Comparison of ENCODE assay signal across 11 cellular contexts in genomic region chr6:27234576-27234975, GRCh38. TPM values are rescaled to one million over a fixed set of nuclear protein-coding genes. Genes with fewer than 3 reads are reported as not detected.
DNase-seq lines count a peak whose midpoint lies in the region; ATAC-seq and TF ChIP-seq lines count a peak whose summit lies in the region.
"Had no signal": no experiment of that assay in that cellular context is flagged by ENCODE, and none has a peak within 500 bp of the region (broad histone marks: within the 10 kb centered on the region; RNA-seq: fewer than 3 reads in every experiment).

No MANE protein-coding gene starts in this region.

- H3K27me3 Mint-ChIP-seq in MCF 10A (ENCODE audit: insufficient read depth, unreplicated experiment) (no peaks in the 10 kb centered on the region), endothelial cell (ENCODE audit: unreplicated experiment) (peaks cover 9% of the 10 kb centered on the region)

- intact Hi-C loops in MCF 10A (cut with micrococcal nuclease) (loop anchor here (10.0 kb wide), 2 partner anchors 240 to 370 kb away; partner anchors contain the start of gene ZNF184), breast epithelium (cut with DNase I; ENCODE audit: low total_unique reads) (no loop called here), Panc1 (cut with micrococcal nuclease; ENCODE audit: unreplicated experiment) (loop anchor here (10.0 kb wide), 2 partner anchors 240 to 660 kb away; partner anchors contain the start of gene ZNF184), dorsolateral prefrontal cortex (cut with DNase I) (no loop called here), cardiac septum (cut with DNase I) (no loop called here)

- no peak for ATAC-seq in Panc1

- no peak for DNase-seq in MCF 10A (ENCODE audit: unreplicated experiment)
- DNase-seq in breast epithelium (ENCODE audit: low spot score in 2 of 2) = no peak
- no peak for DNase-seq in Panc1 (ENCODE audit: low read depth, low spot score)
- DNase-seq in endothelial cell (ENCODE audit: low spot score) = no peak
- DNase-seq in smooth muscle cell (lab: John Stamatoyannopoulos, UW; ENCODE audit: unreplicated experiment) = no peak
- no peak for DNase-seq in dorsolateral prefrontal cortex
- DNase-seq in NCI-H2171 (lab: John Stamatoyannopoulos, UW) = no peak
- no peak for DNase-seq in cardiac septum (ENCODE audit: low spot score)
- DNase-seq: activated B cell treated with CpG ODN at 0.5 μM for 24 hours had no signal

- H3K4me3 Mint-ChIP-seq in MCF 10A (ENCODE audit: unreplicated experiment) (peak overlapping the region; percentile 70), endothelial cell (ENCODE audit: unreplicated experiment) (peak overlapping the region; percentile 82)
- H3K4me3 Mint-ChIP-seq: activated B cell treated with CpG ODN at 0.5 μM for 24 hours had no signal

- POLR2A ChIA-PET in MCF 10A (lab: Yijun Ruan, JAX) (interaction anchor here (0.8 to 1.1 kb wide), 4 partner anchors 13 to 102 kb away, joined by 3 read pairs; a partner anchor contains a TSS), Panc1 (lab: Charles Lee) (interaction anchor here (0.6 kb wide), 1 partner anchor 339 kb away, joined by 3 read pairs; no protein-coding TSS in a partner anchor)

- peak overlapping the region; percentile 81 for H2AFZ ChIP-seq in smooth muscle cell (ENCODE audit: low read depth)
- H2AFZ ChIP-seq: parathyroid adenoma had no signal

- TF ChIP-seq POLR2A in breast epithelium (IDR thresholded peaks at IDR 0.05) = no peak

- peak overlapping the region; percentile 86 for H3K4me2 ChIP-seq in smooth muscle cell

- no peak overlapping the region for H3K27ac Mint-ChIP-seq in MCF 10A (ENCODE audit: low read depth, unreplicated experiment)
- no peak overlapping the region for H3K27ac Mint-ChIP-seq in endothelial cell (ENCODE audit: unreplicated experiment)
- H3K27ac Mint-ChIP-seq: activated B cell treated with CpG ODN at 0.5 μM for 24 hours had no signal

- H3K4me1 ChIP-seq in breast epithelium (no peaks in the 10 kb centered on the region), Panc1 (ENCODE audit: control insufficient read depth, insufficient read depth, low read length) (peaks cover 13% of the 10 kb centered on the region), smooth muscle cell (ENCODE audit: low read depth) (peaks cover 3% of the 10 kb centered on the region)
- H3K4me1 ChIP-seq: parathyroid adenoma had no signal

- H3K9me3 Mint-ChIP-seq in MCF 10A (ENCODE audit: unreplicated experiment) = no peaks in the 10 kb centered on the region
- no peaks in the 10 kb centered on the region for H3K9me3 Mint-ChIP-seq in endothelial cell (ENCODE audit: unreplicated experiment)

- H3K36me3 ChIP-seq in breast epithelium (no peaks in the 10 kb centered on the region), Panc1 (ENCODE audit: control insufficient read depth, insufficient read depth, low read length) (no peaks in the 10 kb centered on the region), smooth muscle cell (ENCODE audit: low read depth) (no peaks in the 10 kb centered on the region)

- CTCF ChIA-PET in MCF 10A (lab: Yijun Ruan, JAX) = interaction anchor here (0.6 to 1.2 kb wide), 4 partner anchors 39 to 538 kb away, joined by 3 to 6 read pairs (median 4); no protein-coding TSS in a partner anchor
- CTCF ChIA-PET in Panc1 (lab: Charles Lee) = interaction anchor here (1.2 kb wide), 1 partner anchor 69 kb away, joined by 3 read pairs; no protein-coding TSS in a partner anchor

- no peaks in the 10 kb centered on the region for H3K79me2 ChIP-seq in smooth muscle cell (ENCODE audit: low read depth)
- H3K79me2 ChIP-seq: parathyroid adenoma had no signal

- H3K4me3 ChIP-seq in breast epithelium (no peak overlapping the region), Panc1 (ENCODE audit: low read depth in 2 of 2, low read length in 2 of 2) (peak overlapping the region; percentile 67 to 75), smooth muscle cell (peak overlapping the region; percentile 56), dorsolateral prefrontal cortex (no peak overlapping the region)

- H3K27ac ChIP-seq in breast epithelium = no peak overlapping the region
- no peak overlapping the region for H3K27ac ChIP-seq in Panc1 (ENCODE audit: low read length)
- H3K27ac ChIP-seq in smooth muscle cell (ENCODE audit: low read depth) = no peak overlapping the region
- no peak overlapping the region for H3K27ac ChIP-seq in dorsolateral prefrontal cortex
- H3K27ac ChIP-seq: parathyroid adenoma had no signal

- H3K9me3 ChIP-seq in breast epithelium = no peaks in the 10 kb centered on the region
- no peaks in the 10 kb centered on the region for H3K9me3 ChIP-seq in Panc1 (ENCODE audit: control insufficient read depth, insufficient read depth, low read depth, low read length)
- no peaks in the 10 kb centered on the region for H3K9me3 ChIP-seq in smooth muscle cell (replicated peaks; ENCODE audit: low read depth)

- peaks cover 7% of the 10 kb centered on the region for H3F3A ChIP-seq in smooth muscle cell (ENCODE audit: low read depth)

- H3K9ac ChIP-seq in smooth muscle cell (ENCODE audit: low read depth) = no peak overlapping the region
- H3K9ac ChIP-seq: parathyroid adenoma had no signal

- H3K4me1 Mint-ChIP-seq in MCF 10A (ENCODE audit: insufficient read depth, unreplicated experiment) (peaks cover 13% of the 10 kb centered on the region), endothelial cell (ENCODE audit: unreplicated experiment) (peaks cover 21% of the 10 kb centered on the region)

- peaks cover 22% of the 10 kb centered on the region for H3K36me3 Mint-ChIP-seq in MCF 10A (ENCODE audit: insufficient read depth, unreplicated experiment)
- H3K36me3 Mint-ChIP-seq in endothelial cell (ENCODE audit: low read depth, unreplicated experiment) = no peaks in the 10 kb centered on the region

- 87% methylated on average over 3 of the region's 3 CpGs for WGBS in smooth muscle cell (ENCODE audit: low lambda C conversion rate)

- in situ Hi-C loops in Panc1 (cut with HindIII; ENCODE audit: low pct_unique_long_range_greater_than_20kb, low sequenced_read_pairs) = no loop called here

- no peak for TF ChIP-seq CTCF in MCF 10A (IDR thresholded peaks at IDR 0.05; ENCODE audit: unreplicated experiment)
- no peak for TF ChIP-seq CTCF in breast epithelium (IDR thresholded peaks at IDR 0.05)
- no peak for TF ChIP-seq CTCF in Panc1 (IDR thresholded peaks at IDR 0.05)
- no peak for TF ChIP-seq CTCF in endothelial cell (IDR thresholded peaks at IDR 0.05; ENCODE audit: unreplicated experiment)
- no peak for TF ChIP-seq CTCF in smooth muscle cell (IDR thresholded peaks at IDR 0.05; ENCODE audit: borderline replicate concordance, insufficient read depth, poor library complexity, severe bottlenecking)
- TF ChIP-seq CTCF in dorsolateral prefrontal cortex (IDR thresholded peaks at IDR 0.05 in 54 of 56, conservative IDR thresholded peaks at IDR 0.05 in 2 of 56; ENCODE audit: low read depth in 1 of 56, partially characterized antibody in 56 of 56) = no peak

- H4K20me1 ChIP-seq in smooth muscle cell (ENCODE audit: low read depth) = no peaks in the 10 kb centered on the region

- BruUV-seq in MCF 10A (replicated peaks; lab: Mats Ljungman, UMichigan) (no TSS peak), Panc1 (replicated peaks; lab: Mats Ljungman, UMichigan) (no TSS peak)

- peaks cover 0 to 88% of the 10 kb centered on the region in 2 donors for H3K27me3 ChIP-seq in breast epithelium
- H3K27me3 ChIP-seq in Panc1 (ENCODE audit: control insufficient read depth, insufficient read depth, low read length) = no peaks in the 10 kb centered on the region; the same call in 1 of the 2 replicates
- no peaks in the 10 kb centered on the region for H3K27me3 ChIP-seq in smooth muscle cell (ENCODE audit: low read depth)
- H3K27me3 ChIP-seq in dorsolateral prefrontal cortex = peaks cover 4 to 97% (median 86%) of the 10 kb centered on the region in 45 donors

RNA-seq across cellular contexts. Expression of gene PRSS16, which starts 12.9 kb away (rescaled TPM):
- total RNA-seq in MCF 10A (2022) (22.8 and 27.9 TPM in 2 replicates), breast epithelium (10 to 100 TPM in 2 of 3 donors, under 1 TPM in 1; 0.80 to 31.0 (median 12.8) TPM), Panc1 (2021; ENCODE audit: unreplicated experiment) (4.7 TPM), endothelial cell (ENCODE audit: unreplicated experiment) (6.1 TPM), smooth muscle cell (3.3 and 7.6 TPM in 2 replicates), dorsolateral prefrontal cortex (1 to 10 TPM; 2.0 to 8.9 (median 4.7) TPM), cardiac septum (not detected)
- polyA plus RNA-seq in Panc1 (2012; ENCODE audit: insufficient read length) = 4.7 TPM
- polyA plus RNA-seq in smooth muscle cell = 2.8 and 5.7 TPM in 2 replicates
- total RNA-seq: dermis blood vessel endothelial cell had no signal

Comparison
In these comparisons a context has a peak if more than half of its experiments do, and no peak if none do; other contexts are left out.
1. intact Hi-C loops: an anchor here in MCF 10A (10.0 kb wide) and Panc1 (10.0 kb wide); none called in breast epithelium, dorsolateral prefrontal cortex and cardiac septum.
2. H3K4me3 ChIP-seq: peak in Panc1 (2 of 2) and smooth muscle cell (single experiment); none in breast epithelium (0 of 3) and dorsolateral prefrontal cortex (0 of 59).